10 cellular contexts compared by ENCODE assay signal in the genomic region with DNA sequence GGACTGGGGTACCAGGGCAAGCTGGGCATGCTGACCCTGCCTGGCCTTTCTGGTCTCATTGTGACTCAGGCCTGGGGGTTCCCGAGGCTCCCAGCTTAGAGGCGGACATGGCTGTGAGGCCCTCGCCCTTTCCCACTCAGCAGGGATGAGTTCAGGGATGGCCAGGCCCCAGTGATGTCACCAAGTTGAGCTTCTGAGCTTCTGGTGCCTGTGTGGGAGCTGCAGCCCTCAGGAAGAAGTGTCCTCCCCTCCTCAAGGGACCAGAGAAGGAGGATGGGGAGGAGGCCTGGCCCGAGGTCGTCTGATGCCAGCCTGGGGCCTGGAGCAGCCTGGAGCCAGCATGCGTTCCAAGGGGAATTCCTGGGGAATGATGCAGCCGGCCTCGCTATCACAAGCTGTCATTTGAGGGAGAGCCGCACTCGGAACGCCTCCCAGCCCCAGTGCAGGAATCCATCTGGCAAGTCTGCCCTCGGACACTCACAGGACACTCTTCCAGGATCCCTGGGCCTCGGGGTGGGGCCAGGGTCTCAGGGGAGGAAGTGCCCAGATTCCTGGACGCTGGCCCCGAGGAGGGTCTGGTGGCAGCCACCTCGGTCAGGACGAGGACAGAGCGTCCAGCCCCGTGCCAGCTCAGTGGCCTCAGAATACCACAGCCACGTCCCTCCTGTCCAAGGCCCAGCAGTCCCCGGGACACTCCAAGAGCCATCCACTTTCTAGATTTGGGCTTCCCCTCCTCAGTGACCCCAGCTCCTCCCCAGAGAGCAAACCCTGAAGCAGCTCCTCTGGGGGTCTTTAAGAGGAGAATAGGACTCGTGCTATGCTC.
A peak's percentile ranks its signal among the peaks of the same experiment; 100 is the strongest.
DNase-seq lines count a peak whose midpoint lies in the region; TF ChIP-seq lines count a peak whose summit lies in the region.
"Had no signal": no experiment of that assay in that cellular context is flagged by ENCODE, and none has a peak within 500 bp of the region (broad histone marks: within the 10 kb centered on the region; RNA-seq: fewer than 3 reads in every experiment).

No MANE protein-coding gene starts in this region.

- H3K9me3 ChIP-seq in Caco-2 (no peaks in the 10 kb centered on the region), SJSA1 (replicated peaks) (no peaks in the 10 kb centered on the region), trophoblast cell (ENCODE audit: insufficient read depth, low read depth, low read length) (no peaks in the 10 kb centered on the region), mammary epithelial cell (replicated peaks; ENCODE audit: insufficient read depth, low read length) (no peaks in the 10 kb centered on the region)

- H2AFZ ChIP-seq in trophoblast cell (ENCODE audit: insufficient read depth, low read length, poor library complexity) (no peak overlapping the region), mammary epithelial cell (ENCODE audit: low read depth, low read length) (no peak overlapping the region)

- DNase-seq in Caco-2 (peak; percentile 8 to 61), SJSA1 (ENCODE audit: low read depth in 1 of 2, low spot score in 2 of 2) (peak; percentile 96 to 97), glomerular visceral epithelial cell (ENCODE audit: extremely low spot score) (peak; percentile 89), trophoblast cell (peak; percentile 95 to 96), globus pallidus (ENCODE audit: low spot score) (no peak), NOMO-1 treated with DMSO at 0.1 percent for 48 hours (lab: John Stamatoyannopoulos, UW; ENCODE audit: unreplicated experiment) (no peak), mammary epithelial cell (no peak)
- DNase-seq in stimulated activated naive CD4-positive, alpha-beta T cell treated with Interleukin-2 at 50 U/mL for 16 hours (lab: John Stamatoyannopoulos, UW) = no peak
- DNase-seq: KBM-7 had no signal

- H3K9ac ChIP-seq in trophoblast cell (ENCODE audit: low read length) (no peak overlapping the region), mammary epithelial cell (ENCODE audit: insufficient read depth, low read length) (no peak overlapping the region)

- H2BK12ac ChIP-seq in trophoblast cell (ENCODE audit: low read length) = peak overlapping the region; percentile 39

- POLR2A ChIA-PET in Caco-2 (lab: Charles Lee) = no interaction called here

- H3K36me3 ChIP-seq in Caco-2 (ENCODE audit: control insufficient read depth, insufficient read depth, low read length) (no peaks in the 10 kb centered on the region), SJSA1 (no peaks in the 10 kb centered on the region), trophoblast cell (ENCODE audit: control insufficient read depth in 1 of 2, insufficient read depth in 2 of 2, low read length in 2 of 2) (no peaks in the 10 kb centered on the region), mammary epithelial cell (ENCODE audit: insufficient read depth, low read length) (no peaks in the 10 kb centered on the region)

- H4K8ac ChIP-seq in trophoblast cell (ENCODE audit: low read depth, low read length) = peak overlapping the region; percentile 33

- peaks cover 25% of the 10 kb centered on the region for H3K4me1 ChIP-seq in Caco-2
- peaks cover 75% of the 10 kb centered on the region for H3K4me1 ChIP-seq in SJSA1 (replicated peaks)
- peaks cover 20 to 37% of the 10 kb centered on the region in 2 experiments for H3K4me1 ChIP-seq in trophoblast cell (ENCODE audit: control insufficient read depth in 1 of 2, insufficient read depth in 2 of 2, low read length in 2 of 2)
- H3K4me1 ChIP-seq in mammary epithelial cell (ENCODE audit: insufficient read depth, low read length) = peaks cover 26% of the 10 kb centered on the region

- peak overlapping the region; percentile 26 for H3K14ac ChIP-seq in trophoblast cell (ENCODE audit: low read length)

- no peak overlapping the region for H3K4me3 Mint-ChIP-seq in Caco-2 (ENCODE audit: unreplicated experiment)
- H3K4me3 Mint-ChIP-seq: activated naive CD8-positive, alpha-beta T cell had no signal

- peak overlapping the region; percentile 48 for H3K18ac ChIP-seq in trophoblast cell (ENCODE audit: low read length)

- H3K79me1 ChIP-seq in trophoblast cell (ENCODE audit: low read length) = peaks cover 13% of the 10 kb centered on the region

- H4K91ac ChIP-seq in trophoblast cell (ENCODE audit: low read depth, low read length) = peak overlapping the region; percentile 49

- TF ChIP-seq CTCF in Caco-2 (IDR thresholded peaks at IDR 0.05; ENCODE audit: insufficient read depth in 1 of 2, low read depth in 1 of 2, low read length in 1 of 2, severe bottlenecking in 1 of 2, unreplicated experiment in 1 of 2) (no peak), mammary epithelial cell (conservative IDR thresholded peaks at IDR 0.05 in 1 of 2, IDR thresholded peaks at IDR 0.05 in 1 of 2; ENCODE audit: extremely low read depth in 1 of 2, insufficient read depth in 1 of 2, low read depth in 1 of 2, low read length in 2 of 2) (no peak)

- H2BK5ac ChIP-seq in trophoblast cell (ENCODE audit: low read depth, low read length, poor library complexity) = peak overlapping the region; percentile 23

- H3K27ac ChIP-seq in SJSA1 (peak overlapping the region; percentile 93), trophoblast cell (ENCODE audit: low read depth, low read length) (peak overlapping the region; percentile 42), mammary epithelial cell (ENCODE audit: insufficient read depth, low read depth, low read length) (no peak overlapping the region)

- H3K27me3 Mint-ChIP-seq in Caco-2 (ENCODE audit: insufficient read depth, unreplicated experiment) = no peaks in the 10 kb centered on the region
- H3K27me3 Mint-ChIP-seq: activated naive CD8-positive, alpha-beta T cell had no signal

- H3K4me3 ChIP-seq in Caco-2 (ENCODE audit: low read depth, low read length) = no peak overlapping the region
- H3K4me3 ChIP-seq in SJSA1 = no peak overlapping the region
- H3K4me3 ChIP-seq in trophoblast cell (ENCODE audit: low read depth, low read length) = no peak overlapping the region
- H3K4me3 ChIP-seq in mammary epithelial cell (replicated peaks in 1 of 3; ENCODE audit: insufficient read depth in 1 of 3, low read depth in 2 of 3, low read length in 3 of 3) = no peak overlapping the region

- H3K4me1 Mint-ChIP-seq in Caco-2 (ENCODE audit: low read depth, unreplicated experiment) = no peaks in the 10 kb centered on the region

- H3K9me3 Mint-ChIP-seq in Caco-2 (ENCODE audit: unreplicated experiment) = no peaks in the 10 kb centered on the region

- H3K23ac ChIP-seq in trophoblast cell (ENCODE audit: low read length) = no peak overlapping the region

- peak overlapping the region; percentile 45 for H2BK120ac ChIP-seq in trophoblast cell (ENCODE audit: insufficient read depth, low read length, poor library complexity)

- WGBS in trophoblast cell (ENCODE audit: extremely low coverage, insufficient coverage, insufficient read length) = no CpG with 5 or more reads among the region's 22 CpGs
- 73% methylated on average over 9 of the region's 22 CpGs for WGBS in mammary epithelial cell (ENCODE audit: low coverage, missing lambda C conversion rate)

- intact Hi-C loops in Caco-2 (cut with micrococcal nuclease; ENCODE audit: unreplicated experiment) (no loop called here), mammary epithelial cell (cut with micrococcal nuclease) (no loop called here)

- no peak overlapping the region for H4K12ac ChIP-seq in trophoblast cell (ENCODE audit: low read depth, low read length)

- dilution Hi-C loops in mammary epithelial cell (cut with HindIII; ENCODE audit: low sequenced_read_pairs) = no loop called here

- H3K79me2 ChIP-seq in trophoblast cell (ENCODE audit: control insufficient read depth, insufficient read depth, low read length, poor library complexity) (no peaks in the 10 kb centered on the region), mammary epithelial cell (ENCODE audit: insufficient read depth, low read length) (no peaks in the 10 kb centered on the region)

- no peak overlapping the region for H3K4me2 ChIP-seq in trophoblast cell (ENCODE audit: low read length)
- no peak overlapping the region for H3K4me2 ChIP-seq in mammary epithelial cell (ENCODE audit: insufficient read depth, low read depth, low read length)

- no peaks in the 10 kb centered on the region for H4K20me1 ChIP-seq in mammary epithelial cell (ENCODE audit: insufficient read depth, low read length)

- H2AK5ac ChIP-seq in trophoblast cell (ENCODE audit: low read length) = peak overlapping the region; percentile 87

- CTCF ChIA-PET in Caco-2 (lab: Charles Lee) (no interaction called here), mammary epithelial cell (lab: Charles Lee; ENCODE audit: low non-redundant PET) (no interaction called here)

- in situ Hi-C loops in mammary epithelial cell (cut with MboI; ENCODE audit: low sequenced_read_pairs in 2 of 2) = loop anchor here in 1 of 2 donors (10.0 kb wide), 1 partner anchor 61 kb away; a partner anchor contains a TSS

- BruUV-seq in Caco-2 (replicated peaks; lab: Mats Ljungman, UMichigan) (no TSS peak), mammary epithelial cell (replicated peaks; lab: Mats Ljungman, UMichigan) (no TSS peak)

- H3K27ac Mint-ChIP-seq in Caco-2 (ENCODE audit: unreplicated experiment) = no peak overlapping the region
- H3K27ac Mint-ChIP-seq: activated naive CD8-positive, alpha-beta T cell had no signal

- no peaks in the 10 kb centered on the region for H3K36me3 Mint-ChIP-seq in Caco-2 (ENCODE audit: insufficient read depth, unreplicated experiment)
- H3K36me3 Mint-ChIP-seq: activated naive CD8-positive, alpha-beta T cell had no signal

- H3K27me3 ChIP-seq in Caco-2 (replicated peaks; ENCODE audit: control insufficient read depth, insufficient read depth, low read length) (no peaks in the 10 kb centered on the region), SJSA1 (replicated peaks) (no peaks in the 10 kb centered on the region), trophoblast cell (ENCODE audit: insufficient read depth, low read length) (no peaks in the 10 kb centered on the region), mammary epithelial cell (ENCODE audit: insufficient read depth, low read length) (no peaks in the 10 kb centered on the region)

- H3K4ac ChIP-seq in trophoblast cell (ENCODE audit: low read depth, low read length) = no peak overlapping the region

Comparison
In these comparisons a context has a peak if more than half of its experiments do, and no peak if none do; other contexts are left out.
1. DNase-seq: peak in Caco-2 (2 of 2), SJSA1 (2 of 2), glomerular visceral epithelial cell (single experiment) and trophoblast cell (2 of 2); none in globus pallidus (single experiment), NOMO-1 treated with DMSO at 0.1 percent for 48 hours (single experiment), stimulated activated naive CD4-positive, alpha-beta T cell treated with Interleukin-2 at 50 U/mL for 16 hours (single experiment) and mammary epithelial cell (single experiment).